In genomic region chr7:29723599-29723998, GRCh38 we compare ENCODE assay signal across 13 cellular contexts.
DNase-seq lines count a peak whose midpoint lies in the region; ATAC-seq, FAIRE-seq and TF ChIP-seq lines count a peak whose summit lies in the region.
"Had no signal": no experiment of that assay in that cellular context is flagged by ENCODE, and none has a peak within 500 bp of the region (broad histone marks: within the 10 kb centered on the region; RNA-seq: fewer than 3 reads in every experiment).

No MANE protein-coding gene starts in this region.

- no peaks in the 10 kb centered on the region for H3K9me2 ChIP-seq in SK-N-SH

- dilution Hi-C loops in mammary epithelial cell (cut with HindIII; ENCODE audit: low sequenced_read_pairs) = no loop called here

- ATAC-seq in SK-N-SH treated with all-trans-retinoic acid at 6 μM for 48 hours = no peak; the same call in 2 of the 3 replicates

- FAIRE-seq in urothelium cell line (lab: Jason Lieb, UNC) = peak; percentile 94
- FAIRE-seq: GM12892 had no signal

- H4K20me1 ChIP-seq in SK-N-SH (ENCODE audit: insufficient read depth) (no peaks in the 10 kb centered on the region), mammary epithelial cell (ENCODE audit: insufficient read depth, low read length) (no peaks in the 10 kb centered on the region)

- 77% methylated on average over 5 of the region's 5 CpGs for WGBS in SK-N-SH (ENCODE audit: low lambda C conversion rate)
- 73% methylated on average over 5 of the region's 5 CpGs for WGBS in mammary epithelial cell (ENCODE audit: low coverage, missing lambda C conversion rate)

- H3K9me3 ChIP-seq in SK-N-SH (no peaks in the 10 kb centered on the region), mammary epithelial cell (replicated peaks; ENCODE audit: insufficient read depth, low read length) (no peaks in the 10 kb centered on the region)

- BruUV-seq in mammary epithelial cell (replicated peaks; lab: Mats Ljungman, UMichigan) = no TSS peak

- no peaks in the 10 kb centered on the region for H3F3A ChIP-seq in SK-N-SH (replicated peaks; ENCODE audit: insufficient read depth)

- H3K79me2 ChIP-seq in SK-N-SH (ENCODE audit: insufficient read depth) = no peaks in the 10 kb centered on the region
- no peaks in the 10 kb centered on the region for H3K79me2 ChIP-seq in mammary epithelial cell (ENCODE audit: insufficient read depth, low read length)

- no peak for TF ChIP-seq RAD21 in SK-N-SH (IDR thresholded peaks at IDR 0.05; ENCODE audit: low read length)

- TF ChIP-seq CTCF in SK-N-SH (IDR thresholded peaks at IDR 0.05) (no peak), mammary epithelial cell (conservative IDR thresholded peaks at IDR 0.05 in 1 of 2, IDR thresholded peaks at IDR 0.05 in 1 of 2; ENCODE audit: extremely low read depth in 1 of 2, insufficient read depth in 1 of 2, low read depth in 1 of 2, low read length in 2 of 2) (no peak)

- in situ Hi-C loops in mammary epithelial cell (cut with MboI; ENCODE audit: low sequenced_read_pairs in 2 of 2) = no loop called here

- H3K27me3 ChIP-seq in SK-N-SH (ENCODE audit: insufficient read depth) = no peaks in the 10 kb centered on the region
- H3K27me3 ChIP-seq in mammary epithelial cell (ENCODE audit: insufficient read depth, low read length) = peaks cover 5% of the 10 kb centered on the region

- H3K4me3 ChIP-seq in SK-N-SH (ENCODE audit: low read depth in 2 of 2, low read length in 1 of 2) = no peak overlapping the region
- H3K4me3 ChIP-seq in mammary epithelial cell (replicated peaks in 1 of 3; ENCODE audit: insufficient read depth in 1 of 3, low read depth in 2 of 3, low read length in 3 of 3) = no peak overlapping the region

- H3K4me1 ChIP-seq in SK-N-SH (ENCODE audit: control insufficient read depth in 1 of 2, insufficient read depth in 2 of 2, low read depth in 1 of 2, low read length in 1 of 2) (no peaks in the 10 kb centered on the region; a peak in 1 of 4 replicates), mammary epithelial cell (ENCODE audit: insufficient read depth, low read length) (peaks cover 6% of the 10 kb centered on the region)

- intact Hi-C loops in mammary epithelial cell (cut with micrococcal nuclease) = no loop called here

- H3K9ac ChIP-seq in SK-N-SH = no peak overlapping the region
- H3K9ac ChIP-seq in mammary epithelial cell (ENCODE audit: insufficient read depth, low read length) = no peak overlapping the region

- POLR2A ChIA-PET in SK-N-SH (lab: Yijun Ruan, JAX) = no interaction called here

- H3K36me3 ChIP-seq in SK-N-SH (replicated peaks in 1 of 2; ENCODE audit: control insufficient read depth in 1 of 2, insufficient read depth in 2 of 2, low read length in 1 of 2) (no peaks in the 10 kb centered on the region), mammary epithelial cell (ENCODE audit: insufficient read depth, low read length) (no peaks in the 10 kb centered on the region)

- no peak overlapping the region for H3K4me2 ChIP-seq in SK-N-SH
- peak overlapping the region; percentile 20 for H3K4me2 ChIP-seq in mammary epithelial cell (ENCODE audit: insufficient read depth, low read depth, low read length)

- DNase-seq in SK-N-SH (no peak), mammary epithelial cell (peak; percentile 5), kidney glomerular epithelial cell (lab: John Stamatoyannopoulos, UW) (peak; percentile 20), urothelium cell line (ENCODE audit: low spot score) (peak; percentile 5), NCI-H510A (lab: John Stamatoyannopoulos, UW) (no peak)
- DNase-seq in activated effector memory CD4-positive, alpha-beta T cell treated with anti-CD3 and anti-CD28 coated beads, Interleukin-2, amount 50 U/mL, for 16 hours = no peak
- DNase-seq in activated CD4-positive, alpha-beta T cell treated with anti-CD3 and anti-CD28 coated beads for 48 hours = no peak
- DNase-seq: DMS153, NCI-H446 had no signal

- no peak for TF ChIP-seq EP300 in SK-N-SH (IDR thresholded peaks at IDR 0.05; ENCODE audit: borderline replicate concordance in 1 of 2, low read depth in 1 of 2, low read length in 1 of 2)

- H3K27ac ChIP-seq in SK-N-SH (ENCODE audit: low read depth in 2 of 2, low read length in 1 of 2) (no peak overlapping the region), mammary epithelial cell (ENCODE audit: insufficient read depth, low read depth, low read length) (no peak overlapping the region)
- H3K27ac ChIP-seq: 22Rv1, RWPE1 had no signal

- CTCF ChIA-PET in SK-N-SH (lab: Yijun Ruan, JAX) = interaction anchor here (1.7 kb wide), 1 partner anchor 198 kb away, joined by 5 read pairs; no protein-coding TSS in a partner anchor
- CTCF ChIA-PET in mammary epithelial cell (lab: Charles Lee; ENCODE audit: low non-redundant PET) = no interaction called here

- H2AFZ ChIP-seq in SK-N-SH (ENCODE audit: low read depth) = peak overlapping the region; percentile 48; the same call in 1 of the 2 replicates
- H2AFZ ChIP-seq in mammary epithelial cell (ENCODE audit: low read depth, low read length) = no peak overlapping the region

TF ChIP-seq in SK-N-SH, 30 proteins besides CTCF, POLR2A, EP300 and RAD21 (continues in another document):
- TF ChIP-seq TAF1 (IDR thresholded peaks at IDR 0.05; ENCODE audit: borderline replicate concordance, low read depth, low read length) = no peak
- TF ChIP-seq GABPA (IDR thresholded peaks at IDR 0.05; ENCODE audit: low read depth) = no peak
- no peak for TF ChIP-seq FOXJ3 (CRISPR knock-in tag; IDR thresholded peaks at IDR 0.05)
- TF ChIP-seq SMC3 (IDR thresholded peaks at IDR 0.05; ENCODE audit: low read depth, low read length) = no peak
- TF ChIP-seq NFIC (IDR thresholded peaks at IDR 0.05; ENCODE audit: borderline replicate concordance) = no peak
- no peak for TF ChIP-seq USF1 (IDR thresholded peaks at IDR 0.05; ENCODE audit: borderline replicate concordance, low read depth)
- TF ChIP-seq RCOR1 (IDR thresholded peaks at IDR 0.05; ENCODE audit: low read length) = no peak
- no peak for TF ChIP-seq FOXM1 (IDR thresholded peaks at IDR 0.05; ENCODE audit: low read depth)

TF ChIP-seq in SK-N-SH treated with all-trans-retinoic acid at 6 μM for 48 hours, 23 proteins besides CTCF, POLR2A, EP300 and RAD21:
- TF ChIP-seq PATZ1 (CRISPR knock-in tag; IDR thresholded peaks at IDR 0.05; ENCODE audit: borderline replicate concordance) = no peak
- TF ChIP-seq POU6F1 (CRISPR knock-in tag; IDR thresholded peaks at IDR 0.05; ENCODE audit: borderline replicate concordance, low read depth) = no peak
- TF ChIP-seq ARNTL (CRISPR knock-in tag; IDR thresholded peaks at IDR 0.05; ENCODE audit: borderline replicate concordance, low read depth) = no peak
- TF ChIP-seq SNAI2 (CRISPR knock-in tag; IDR thresholded peaks at IDR 0.05) = no peak
- no peak for TF ChIP-seq TCF4 (CRISPR knock-in tag; IDR thresholded peaks at IDR 0.05; ENCODE audit: borderline replicate concordance)
- TF ChIP-seq PPARA (CRISPR knock-in tag; IDR thresholded peaks at IDR 0.05; ENCODE audit: borderline replicate concordance) = no peak
- no peak for TF ChIP-seq GLIS3 (CRISPR knock-in tag; IDR thresholded peaks at IDR 0.05)
TF ChIP-seq in SK-N-SH treated with all-trans-retinoic acid at 6 μM for 48 hours: peak in this region for 0.

Comparison
In these comparisons a context has a peak if more than half of its experiments do, and no peak if none do; other contexts are left out.
1. DNase-seq: peak in mammary epithelial cell (single experiment), kidney glomerular epithelial cell (single experiment) and urothelium cell line (single experiment); none in SK-N-SH (single experiment), activated effector memory CD4-positive, alpha-beta T cell treated with anti-CD3 and anti-CD28 coated beads, Interleukin-2, amount 50 U/mL, for 16 hours (single experiment), NCI-H510A (single experiment) and activated CD4-positive, alpha-beta T cell treated with anti-CD3 and anti-CD28 coated beads for 48 hours (single experiment).